In the genomic region with DNA sequence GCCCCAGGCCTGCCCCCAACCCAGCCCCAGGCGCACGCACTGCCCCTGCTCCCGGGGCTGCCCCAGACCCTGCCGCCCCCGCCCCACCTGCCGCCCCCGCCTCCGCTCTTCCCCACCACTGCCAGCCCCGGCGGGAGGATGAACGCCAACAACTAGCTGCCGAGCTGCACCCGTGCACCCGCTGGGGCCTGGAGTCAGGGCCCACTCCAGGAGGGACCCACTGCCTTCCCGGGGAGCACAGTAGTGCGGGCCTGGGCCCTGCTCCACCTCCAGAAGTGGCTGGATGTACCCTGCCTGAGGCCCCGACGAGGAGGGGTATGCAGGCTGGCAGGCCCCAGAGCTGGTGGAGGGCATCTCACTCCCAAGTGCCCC, we compare ENCODE assay signal across 1 cellular context.
TF ChIP-seq lines count a peak whose summit lies in the region.

No MANE protein-coding gene starts in this region.

TF ChIP-seq in GM12878, 131 proteins besides CTCF, POLR2A, EP300 and RAD21:
- no peak for TF ChIP-seq ZNF274 (IDR thresholded peaks at IDR 0.05; ENCODE audit: insufficient read depth, insufficient read length)
- TF ChIP-seq NR2C1 (IDR thresholded peaks at IDR 0.05): no peak
- TF ChIP-seq, protein P1, sequence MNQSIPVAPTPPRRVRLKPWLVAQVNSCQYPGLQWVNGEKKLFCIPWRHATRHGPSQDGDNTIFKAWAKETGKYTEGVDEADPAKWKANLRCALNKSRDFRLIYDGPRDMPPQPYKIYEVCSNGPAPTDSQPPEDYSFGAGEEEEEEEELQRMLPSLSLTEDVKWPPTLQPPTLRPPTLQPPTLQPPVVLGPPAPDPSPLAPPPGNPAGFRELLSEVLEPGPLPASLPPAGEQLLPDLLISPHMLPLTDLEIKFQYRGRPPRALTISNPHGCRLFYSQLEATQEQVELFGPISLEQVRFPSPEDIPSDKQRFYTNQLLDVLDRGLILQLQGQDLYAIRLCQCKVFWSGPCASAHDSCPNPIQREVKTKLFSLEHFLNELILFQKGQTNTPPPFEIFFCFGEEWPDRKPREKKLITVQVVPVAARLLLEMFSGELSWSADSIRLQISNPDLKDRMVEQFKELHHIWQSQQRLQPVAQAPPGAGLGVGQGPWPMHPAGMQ (IDR thresholded peaks at IDR 0.05; ENCODE audit: borderline replicate concordance): no peak
- no peak for TF ChIP-seq BMI1 (IDR thresholded peaks at IDR 0.05; ENCODE audit: borderline replicate concordance)
- TF ChIP-seq NR2F1 (conservative IDR thresholded peaks at IDR 0.05): no peak
- TF ChIP-seq KAT2A (conservative IDR thresholded peaks at IDR 0.05; ENCODE audit: control insufficient read depth, low read depth, low read length): no peak
